Comparison of ENCODE assay signal across 8 cellular contexts in the genomic region with DNA sequence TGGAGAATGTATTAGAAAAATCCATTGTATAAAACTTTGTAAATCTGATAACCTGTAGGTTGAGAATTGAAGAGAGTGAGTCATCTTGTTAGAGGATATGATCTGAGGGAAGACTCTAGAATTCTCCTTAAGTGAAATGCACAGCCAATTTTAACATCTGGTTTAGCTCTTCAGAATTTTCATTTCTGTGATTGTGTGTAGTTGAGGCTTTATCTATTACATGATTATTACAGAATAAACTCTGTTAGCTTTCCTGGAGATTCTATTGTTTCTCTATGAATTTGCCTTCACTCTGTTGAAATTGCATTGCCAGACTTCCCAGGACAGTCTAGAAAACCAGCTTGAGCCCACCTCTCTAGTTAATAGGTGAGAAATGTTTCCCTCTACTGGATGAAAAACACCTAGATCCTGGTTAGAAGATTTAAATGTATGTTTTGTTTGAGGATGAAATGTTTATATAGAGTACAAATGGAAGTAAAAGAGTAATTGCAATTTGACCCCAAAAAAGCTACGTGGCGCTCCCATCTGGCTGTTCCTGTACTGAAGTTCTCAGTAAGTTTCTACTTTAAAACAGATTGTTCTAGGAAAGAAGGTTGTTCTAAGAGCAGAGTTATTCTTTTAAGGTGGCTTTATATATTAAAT. TPM values are rescaled to one million over a fixed set of nuclear protein-coding genes. Genes with fewer than 3 reads are reported as not detected.
DNase-seq lines count a peak whose midpoint lies in the region; ATAC-seq, FAIRE-seq and TF ChIP-seq lines count a peak whose summit lies in the region.

No MANE protein-coding gene starts in this region.

- CTCF ChIA-PET in A549 (lab: Yijun Ruan, JAX): interaction anchor here (0.5 to 8.6 kb wide), 12 partner anchors 16 to 1394 kb away, joined by 3 to 67 read pairs (median 4); no protein-coding TSS in a partner anchor
- CTCF ChIA-PET in Panc1 (lab: Charles Lee): interaction anchor here (0.7 to 1.4 kb wide), 3 partner anchors 16 to 578 kb away, joined by 3 read pairs; no protein-coding TSS in a partner anchor
- CTCF ChIA-PET in H1 (lab: Charles Lee; ENCODE audit: partially characterized antibody): interaction anchor here (0.5 to 3.5 kb wide), 23 partner anchors 10 to 1306 kb away, joined by 3 to 16 read pairs (median 3); no protein-coding TSS in a partner anchor

- no peak overlapping the region for H3K14ac ChIP-seq in H1 (ENCODE audit: insufficient read length)

- no peak overlapping the region for H2BK12ac ChIP-seq in H1 (ENCODE audit: low read depth, low read length)

- FAIRE-seq in A549 (lab: Jason Lieb, UNC): no peak
- no peak for FAIRE-seq in H1 (lab: Jason Lieb, UNC)

- H3K23me2 ChIP-seq in H1 (ENCODE audit: low read depth, low read length): peaks cover 12% of the 10 kb centered on the region

- no peak overlapping the region for H4K8ac ChIP-seq in H1 (ENCODE audit: extremely low read depth, insufficient read depth, low read length)

- in situ Hi-C loops in Panc1 (cut with HindIII; ENCODE audit: low pct_unique_long_range_greater_than_20kb, low sequenced_read_pairs): no loop called here

- H3K4ac ChIP-seq in H1 (replicated peaks; ENCODE audit: insufficient read length, low read depth, low read length): no peak overlapping the region

- H4K91ac ChIP-seq in H1 (replicated peaks; ENCODE audit: insufficient read length, low read length): no peak overlapping the region

- no peak overlapping the region for H2BK20ac ChIP-seq in H1 (ENCODE audit: low read length)

- no peak overlapping the region for H2BK120ac ChIP-seq in H1 (replicated peaks; ENCODE audit: low read depth, low read length)

- 0 out of 2 replicates have a peak, but pooled peaks cover 2% of the 10 kb centered on the region for H3K79me1 ChIP-seq in H1 (ENCODE audit: low read depth, low read length)

- H2BK15ac ChIP-seq in H1 (ENCODE audit: low read length): no peak overlapping the region

- DNase-seq in A549 (ENCODE audit: low read depth in 1 of 2, low spot score in 1 of 2): peak in 1 of 2 experiments; percentile 40
- DNase-seq in GM12865 (ENCODE audit: low read depth): no peak
- DNase-seq in Panc1 (ENCODE audit: low read depth, low spot score): no peak
- DNase-seq in H1 (ENCODE audit: low read depth in 1 of 2, low spot score in 2 of 2): no peak
- no peak for DNase-seq in ovary
- no peak for DNase-seq in NK-92 treated with Interleukin-12 subunit alpha and Interleukin-12 subunit beta, amount 100 ng/mL, for 24 hours (lab: John Stamatoyannopoulos, UW)
- no peak for DNase-seq in HPDE6-E6E7 (ENCODE audit: extremely low spot score)

- POLR2A ChIA-PET in A549 (lab: Yijun Ruan, JAX): interaction anchor here (1.6 kb wide), 1 partner anchor 393 kb away, joined by 3 read pairs; no protein-coding TSS in a partner anchor
- POLR2A ChIA-PET in Panc1 (lab: Charles Lee): no interaction called here
- POLR2A ChIA-PET in H1 (lab: Charles Lee; ENCODE audit: partially characterized antibody): interaction anchor here (1.0 to 1.7 kb wide), 3 partner anchors 9 to 57 kb away, joined by 3 to 4 read pairs (median 4); no protein-coding TSS in a partner anchor

- H2AFZ ChIP-seq in H1 (ENCODE audit: low read length): no peak overlapping the region

- H3K4me2 ChIP-seq in A549 (peak overlapping the region; percentile 91), H1 (ENCODE audit: insufficient read depth in 1 of 2, low read depth in 2 of 2, low read length in 2 of 2) (peak overlapping the region; percentile 75 to 92)

- TF ChIP-seq RAD21 in A549 (conservative IDR thresholded peaks at IDR 0.05 in 1 of 2, IDR thresholded peaks at IDR 0.05 in 1 of 2): peak; percentile 58 to 59
- TF ChIP-seq RAD21 in H1 (IDR thresholded peaks at IDR 0.05 in 1 of 2, conservative IDR thresholded peaks at IDR 0.05 in 1 of 2; ENCODE audit: low read depth in 2 of 2, low read length in 2 of 2): peak; percentile 16 to 29; a peak in 1 of 4 replicates

- H2BK5ac ChIP-seq in H1 (ENCODE audit: low read depth, low read length): no peak overlapping the region

- H3K27me3 ChIP-seq in Panc1 (ENCODE audit: control insufficient read depth, insufficient read depth, low read length) (no peaks in the 10 kb centered on the region), H1 (replicated peaks in 1 of 4; ENCODE audit: control insufficient read depth in 3 of 4, extremely low read depth in 1 of 4, insufficient read depth in 3 of 4, low read length in 3 of 4) (no peaks in the 10 kb centered on the region), ovary (no peaks in the 10 kb centered on the region)

- H3K27ac ChIP-seq in A549 (no peak overlapping the region), Panc1 (ENCODE audit: low read length) (peak overlapping the region; percentile 92; the same call in 1 of the 2 replicates), H1 (ENCODE audit: low read depth, low read length) (no peak overlapping the region), ovary (peak overlapping the region in 1 of 2 donors; percentile 89)

- no peak overlapping the region for H2AK5ac ChIP-seq in H1 (ENCODE audit: low read depth, low read length)

- H3K4me1 ChIP-seq in A549 (peaks cover 32% of the 10 kb centered on the region), Panc1 (ENCODE audit: control insufficient read depth, insufficient read depth, low read length) (peaks cover 27% of the 10 kb centered on the region), H1 (replicated peaks in 1 of 4; ENCODE audit: control insufficient read depth in 3 of 4, insufficient read depth in 4 of 4, low read length in 3 of 4) (peaks cover 7 to 18% (median 11%) of the 10 kb centered on the region in 4 experiments; a peak in 6 of 7 replicates), ovary (ENCODE audit: insufficient read depth) (peaks cover 14% of the 10 kb centered on the region)

- intact Hi-C loops in Panc1 (cut with micrococcal nuclease; ENCODE audit: unreplicated experiment): loop anchor here (5.0 kb wide), 1 partner anchor 393 kb away; no protein-coding TSS in a partner anchor
- intact Hi-C loops in ovary (cut with DNase I): loop anchor here in 1 of 4 donors (5.0 kb wide), 1 partner anchor 203 kb away; no protein-coding TSS in a partner anchor

- H3K23ac ChIP-seq in H1 (ENCODE audit: insufficient read length): no peak overlapping the region

- H3K79me2 ChIP-seq in H1 (ENCODE audit: control insufficient read depth in 1 of 2, insufficient read depth in 2 of 2, low read length in 2 of 2): peaks cover 29 to 73% of the 10 kb centered on the region in 2 experiments

- TF ChIP-seq POLR2A in A549 (IDR thresholded peaks at IDR 0.05; ENCODE audit: low read length): no peak
- no peak for TF ChIP-seq POLR2A in H1 (IDR thresholded peaks at IDR 0.05; ENCODE audit: control extremely low read depth in 1 of 2, low read depth in 2 of 2, low read length in 2 of 2)
- TF ChIP-seq POLR2A in ovary (IDR thresholded peaks at IDR 0.05): no peak

- no peak for ATAC-seq in A549
- no peak for ATAC-seq in Panc1
- ATAC-seq in HG02938 (IDR thresholded peaks at IDR 0.05; ENCODE audit: unreplicated experiment): no peak

- H3K36me3 ChIP-seq in Panc1 (ENCODE audit: control insufficient read depth, insufficient read depth, low read length) (peaks cover 3% of the 10 kb centered on the region; the same call in 1 of the 2 replicates), H1 (ENCODE audit: control insufficient read depth in 2 of 4, insufficient read depth in 4 of 4, low read length in 3 of 4) (no peaks in the 10 kb centered on the region), ovary (no peaks in the 10 kb centered on the region)

- no peak overlapping the region for H3K56ac ChIP-seq in H1 (replicated peaks; ENCODE audit: insufficient read length, low read depth, low read length)

- BruUV-seq in Panc1 (replicated peaks; lab: Mats Ljungman, UMichigan): no TSS peak

- H3K9me3 ChIP-seq in A549: no peaks in the 10 kb centered on the region
- H3K9me3 ChIP-seq in Panc1 (ENCODE audit: control insufficient read depth, insufficient read depth, low read depth, low read length): no peaks in the 10 kb centered on the region
- no peaks in the 10 kb centered on the region for H3K9me3 ChIP-seq in H1 (ENCODE audit: insufficient read depth in 2 of 2, low read depth in 1 of 2, low read length in 1 of 2)
- no peaks in the 10 kb centered on the region for H3K9me3 ChIP-seq in ovary

- H3K9ac ChIP-seq in H1 (replicated peaks in 1 of 4; ENCODE audit: extremely low read depth in 1 of 4, low read depth in 3 of 4, low read length in 3 of 4): no peak overlapping the region

- H3K4me3 ChIP-seq in A549 (peak overlapping the region; percentile 64; the same call in 1 of the 3 replicates), GM12865 (ENCODE audit: low read depth, low read length) (peak overlapping the region; percentile 72), Panc1 (ENCODE audit: low read depth in 2 of 2, low read length in 2 of 2) (peak overlapping the region; percentile 93 to 100), H1 (ENCODE audit: extremely low read depth in 1 of 4, insufficient read depth in 2 of 4, low read depth in 3 of 4, low read length in 4 of 4) (peak overlapping the region in 2 of 4 experiments; percentile 88 to 96; a peak in 3 of 8 replicates), ovary (peak overlapping the region; percentile 97)

- no peak overlapping the region for H3K18ac ChIP-seq in H1 (ENCODE audit: extremely low read depth, low read length)

- H4K5ac ChIP-seq in H1 (ENCODE audit: insufficient read length, low read depth, low read length): no peak overlapping the region

- TF ChIP-seq EP300 in A549 (IDR thresholded peaks at IDR 0.05) (no peak), H1 (IDR thresholded peaks at IDR 0.05; ENCODE audit: borderline replicate concordance in 1 of 2, low read depth in 2 of 2, low read length in 2 of 2) (no peak), ovary (IDR thresholded peaks at IDR 0.05) (no peak)

- TF ChIP-seq CTCF in A549 (IDR thresholded peaks at IDR 0.05) (peak; percentile 45), GM12865 (IDR thresholded peaks at IDR 0.05; ENCODE audit: insufficient read depth, low read depth, low read length, missing control alignments) (peak; percentile 15), Panc1 (IDR thresholded peaks at IDR 0.05) (no peak; the same call in 1 of the 2 replicates), H1 (IDR thresholded peaks at IDR 0.05; ENCODE audit: control extremely low read depth in 1 of 3, insufficient read depth in 1 of 3, low read depth in 1 of 3, low read length in 3 of 3) (no peak), ovary (IDR thresholded peaks at IDR 0.05) (peak in 1 of 3 donors; percentile 16)

- WGBS in A549 (ENCODE audit: missing lambda C conversion rate): 80% methylated on average over 2 of the region's 2 CpGs
- WGBS in H1 (ENCODE audit: extremely low coverage in 1 of 2, insufficient coverage in 1 of 2, insufficient read length in 1 of 2, insufficient replicate concordance in 2 of 2, low coverage in 1 of 2, low lambda C conversion rate in 2 of 2, missing lambda C conversion rate in 1 of 2), 2 experiments: 42% methylated on average over 2 of the region's 2 CpGs; no CpG with 5 or more reads in 1 of the 2 experiments
- 2 to 19% (median 9%) methylated on average over 2 of the region's 2 CpGs for WGBS in ovary, 3 donors

- H4K20me1 ChIP-seq in H1 (replicated peaks in 1 of 2; ENCODE audit: control insufficient read depth in 1 of 2, insufficient read depth in 2 of 2, low read length in 2 of 2): peaks cover 0 to 12% of the 10 kb centered on the region in 2 experiments

RNA-seq across cellular contexts. Expression of gene NUDT4, which starts 2.9 kb away (rescaled TPM):
- polyA plus RNA-seq in A549 (2011; rRNA removed): 33.0 and 41.0 TPM in 2 replicates
- 7.4 and 9.7 TPM in 2 replicates for polyA plus RNA-seq in A549 (2012; cell fraction: cytosol; rRNA removed)
- polyA plus RNA-seq in A549 (2012; cell fraction: nucleus; rRNA removed): 3.7 and 4.8 TPM in 2 replicates
- 18.6 to 20.1 TPM (median 19.6 TPM) in 3 replicates for polyA plus RNA-seq in A549 (2017; fragmentation: RNase III; extraction: RNeasy Plus Mini Kit Qiagen cat#74134 plus additional on column Dnase treatment)
- polyA minus RNA-seq in A549 (2011; rRNA and poly(A)+ RNA removed): 9.8 and 11.0 TPM in 2 replicates
- total RNA-seq in Panc1 (2021; ENCODE audit: unreplicated experiment): 45.7 TPM
- 11.2 TPM for polyA plus RNA-seq in Panc1 (2012; ENCODE audit: insufficient read length)
- total RNA-seq in H1 (2021; fragmentation: NEBNext Ultra II Directional; extraction: Animal tissue kit (Norgen Biotek cat#: 25700)): 61.0 and 71.7 TPM in 2 replicates
- polyA plus RNA-seq in H1 (2011; rRNA removed): 12.9 and 17.3 TPM in 2 replicates
- polyA plus RNA-seq in H1 (2011; cell fraction: cytosol; rRNA removed): 20.1 TPM
- 5.8 TPM for polyA plus RNA-seq in H1 (2011; cell fraction: nucleus; rRNA removed)
- 15.0 to 31.6 TPM (median 17.9 TPM) in 4 replicates for polyA plus RNA-seq in H1 (2012, experiment 1 of 2)
- 8.7 TPM for polyA plus RNA-seq in H1 (2012, experiment 2 of 2)
- polyA plus RNA-seq in H1 (2013, experiment 1 of 2): 31.7 TPM
- 32.7 TPM for polyA plus RNA-seq in H1 (2013, experiment 2 of 2)
- 17.9 and 19.2 TPM in 2 replicates for polyA minus RNA-seq in H1 (2011; rRNA and poly(A)+ RNA removed)
- polyA minus RNA-seq in H1 (2011; cell fraction: cytosol; rRNA and poly(A)+ RNA removed): 26.9 TPM
- 18.6 TPM for polyA minus RNA-seq in H1 (2011; cell fraction: nucleus; rRNA and poly(A)+ RNA removed)
- total RNA-seq in ovary: 100 to 1,000 TPM; 129 to 185 (median 149) TPM
- polyA plus RNA-seq in ovary: 100 to 1,000 TPM; 102 to 124 TPM

Comparison
In these comparisons a context has a peak if more than half of its experiments do, and no peak if none do; other contexts are left out.
1. CTCF ChIP-seq: peak in A549 (single experiment) and GM12865 (single experiment); none in Panc1 (single experiment) and H1 (0 of 3).
2. Of the 18 proteins assayed by ChIP-seq in both H1 and A549: peak only in H1: none; only in A549: CTCF; in both: RAD21; in neither: 16.